10 cellular contexts compared by ENCODE assay signal in the genomic region with DNA sequence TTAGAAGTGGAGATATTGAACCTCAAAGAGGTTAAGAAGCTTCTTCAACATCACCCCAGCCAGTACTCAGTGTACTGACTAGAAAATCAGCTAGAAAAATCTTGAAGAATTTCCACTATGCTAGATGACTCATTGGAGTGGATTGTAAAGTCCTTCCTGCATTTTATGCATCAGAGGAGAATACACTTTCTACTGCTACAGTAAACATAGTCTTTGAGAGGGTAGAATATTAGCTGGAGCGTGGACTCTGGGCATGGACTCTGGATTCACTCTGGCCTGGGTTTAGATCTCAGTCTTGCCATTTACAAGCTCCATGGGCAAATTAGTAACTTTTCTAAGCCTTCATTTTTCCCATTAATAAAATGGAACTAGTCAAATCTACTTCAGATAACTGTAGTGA.
DNase-seq lines count a peak whose midpoint lies in the region; ATAC-seq and TF ChIP-seq lines count a peak whose summit lies in the region.
"Had no signal": no experiment of that assay in that cellular context is flagged by ENCODE, and none has a peak within 500 bp of the region (broad histone marks: within the 10 kb centered on the region; RNA-seq: fewer than 3 reads in every experiment).

No MANE protein-coding gene starts in this region.

- H3K27me3 ChIP-seq in lung (ENCODE audit: control insufficient read depth, insufficient read depth): no peaks in the 10 kb centered on the region

- TF ChIP-seq CTCF in lung (IDR thresholded peaks at IDR 0.05; ENCODE audit: control extremely low read depth, extremely low read depth): no peak

- WGBS in lung, 2 donors: 59 to 65% methylated on average over 1 of the region's 1 CpG

- ATAC-seq in lung (ENCODE audit: insufficient read depth, low FRiP score): peak; percentile 59
- ATAC-seq: activated naive CD8-positive, alpha-beta T cell treated with anti-CD3 and anti-CD28 coated beads, Interleukin-2, amount 50 U/mL, for 24 hours had no signal

- DNase-seq in AG08395 (ENCODE audit: low spot score): peak; percentile 85
- peak; percentile 78 for DNase-seq in LoVo (ENCODE audit: low spot score)
- peak; percentile 86 for DNase-seq in dedifferentiated amniotic fluid mesenchymal stem cell (ENCODE audit: extremely low spot score)
- DNase-seq in lung (ENCODE audit: low spot score): no peak
- no peak for DNase-seq in COR-L47 (lab: John Stamatoyannopoulos, UW)
- no peak for DNase-seq in stimulated activated CD4-positive, alpha-beta T cell treated with anti-CD3 and anti-CD28 coated beads, Interleukin-4, amount 100 ng/mL, for 4 hours
- DNase-seq in NCI-H510A treated with DMSO at 0.1 percent for 48 hours (lab: John Stamatoyannopoulos, UW): no peak
- no peak for DNase-seq in NK-92 treated with Interleukin-12 subunit alpha and Interleukin-12 subunit beta, amount 100 ng/mL, for 24 hours (lab: John Stamatoyannopoulos, UW)
- DNase-seq: activated CD4-positive, alpha-beta T cell treated with anti-CD3 and anti-CD28 coated beads, Interleukin-2, amount 10 ng/mL, durations not matched to agents 24 days and 14 days; activated naive CD8-positive, alpha-beta T cell treated with anti-CD3 and anti-CD28 coated beads, Interleukin-2, amount 50 U/mL, for 24 hours had no signal

- H3K27ac ChIP-seq in lung (ENCODE audit: low read depth in 1 of 2, low read length in 1 of 2): no peak overlapping the region

- peaks cover 2 to 4% of the 10 kb centered on the region in 2 donors for H3K9me3 ChIP-seq in lung (ENCODE audit: control insufficient read depth in 2 of 2, insufficient read depth in 1 of 2, low read length in 1 of 2)

- no peaks in the 10 kb centered on the region for H3K36me3 ChIP-seq in lung (ENCODE audit: control insufficient read depth in 2 of 2, insufficient read depth in 2 of 2, low read length in 2 of 2)

- H3K4me3 ChIP-seq in lung: no peak overlapping the region

- peaks cover 0 to 6% of the 10 kb centered on the region in 2 donors for H3K4me1 ChIP-seq in lung (ENCODE audit: control insufficient read depth in 2 of 2, insufficient read depth in 2 of 2, low read length in 2 of 2)

Comparison
In these comparisons a context has a peak if more than half of its experiments do, and no peak if none do; other contexts are left out.
1. DNase-seq: peak in AG08395 (single experiment), LoVo (single experiment) and dedifferentiated amniotic fluid mesenchymal stem cell (single experiment); none in lung (single experiment), COR-L47 (single experiment), stimulated activated CD4-positive, alpha-beta T cell treated with anti-CD3 and anti-CD28 coated beads, Interleukin-4, amount 100 ng/mL, for 4 hours (0 of 2), NCI-H510A treated with DMSO at 0.1 percent for 48 hours (single experiment) and NK-92 treated with Interleukin-12 subunit alpha and Interleukin-12 subunit beta, amount 100 ng/mL, for 24 hours (single experiment).